In genomic region chr10:86068532-86069337, GRCh38 we compare ENCODE assay signal across 1 cellular context.
TF ChIP-seq lines count a peak whose summit lies in the region.

No MANE protein-coding gene starts in this region.

TF ChIP-seq in neural cell, 6 proteins besides CTCF, POLR2A, EP300 and RAD21 (continued from another document):
- TF ChIP-seq POLR2AphosphoS5 (IDR thresholded peaks at IDR 0.05), result no peak
